In genomic region chr3:13826672-13827071, GRCh38 we compare ENCODE assay signal across 28 cellular contexts. TPM values are rescaled to one million over a fixed set of nuclear protein-coding genes. Genes with fewer than 3 reads are reported as not detected.
"Had no signal": no experiment of that assay in that cellular context is flagged by ENCODE, and none has a peak within 500 bp of the region (broad histone marks: within the 10 kb centered on the region; RNA-seq: fewer than 3 reads in every experiment).

No MANE protein-coding gene starts in this region.

- H3K4me3 ChIP-seq: breast epithelium, esophagus squamous epithelium, gastroesophageal sphincter, sigmoid colon, smooth muscle cell, stomach, suprapubic skin, tibial nerve had no signal

- H3K4me1 Mint-ChIP-seq: activated naive CD8-positive, alpha-beta T cell treated with anti-CD3 and anti-CD28 coated beads for 36 hours; central memory CD8-positive, alpha-beta T cell; stimulated activated memory B cell treated with anti-CD40 and anti-IgM and Interleukin-4, amounts not matched to agents 10 μg/mL and 1 μg/mL and 100 μg/mL, for 72 hours had no signal

- H3K4me1 ChIP-seq: breast epithelium, gastroesophageal sphincter, sigmoid colon, stomach, suprapubic skin, tibial nerve had no signal

- H3K27me3 ChIP-seq: breast epithelium, sigmoid colon, tibial nerve had no signal

- H3K27ac ChIP-seq: breast epithelium, esophagus squamous epithelium, gastroesophageal sphincter, sigmoid colon, stomach, suprapubic skin, tibial nerve, VCaP had no signal

- H3K4me2 ChIP-seq: smooth muscle cell had no signal

- ATAC-seq: activated CD4-positive, CD25-positive, alpha-beta regulatory T cell treated with anti-CD3 and anti-CD28 coated beads, Interleukin-2, amount 50 U/mL, for 24 hours; gastroesophageal sphincter; left ventricle myocardium superior; stimulated activated memory B cell treated with anti-CD40 and anti-IgM and Interleukin-4, amounts not matched to agents 10 μg/mL and 1 μg/mL and 100 μg/mL, for 72 hours had no signal

- H3K4me3 Mint-ChIP-seq: activated naive CD8-positive, alpha-beta T cell treated with anti-CD3 and anti-CD28 coated beads for 36 hours; central memory CD8-positive, alpha-beta T cell; nephron; stimulated activated memory B cell treated with anti-CD40 and anti-IgM and Interleukin-4, amounts not matched to agents 10 μg/mL and 1 μg/mL and 100 μg/mL, for 72 hours; T-helper 2 cell treated with Interferon-gamma antibody and Interleukin-4, amounts not matched to agents 5 μg/mL and 100 μg/mL, for 36 hours had no signal

- DNase-seq: activated naive CD8-positive, alpha-beta T cell treated with anti-CD3 and anti-CD28 coated beads for 36 hours; activated T-cell treated with anti-CD3 and anti-CD28 coated beads, Interleukin-2, amount 50 U/mL, for 1 hour; effector memory CD4-positive, alpha-beta T cell; esophagus squamous epithelium; head of caudate nucleus; hypothalamus; left ventricle myocardium superior; midbrain; occipital lobe; retina; stimulated activated CD4-positive, alpha-beta T cell treated with anti-CD3 and anti-CD28 coated beads, Interleukin-15, amount 100 ng/mL, for 24 hours; stomach had no signal

- H3K36me3 Mint-ChIP-seq: activated naive CD8-positive, alpha-beta T cell treated with anti-CD3 and anti-CD28 coated beads for 36 hours; stimulated activated memory B cell treated with anti-CD40 and anti-IgM and Interleukin-4, amounts not matched to agents 10 μg/mL and 1 μg/mL and 100 μg/mL, for 72 hours had no signal

- H3K9me3 Mint-ChIP-seq: activated naive CD8-positive, alpha-beta T cell treated with anti-CD3 and anti-CD28 coated beads for 36 hours; central memory CD8-positive, alpha-beta T cell; nephron; T-helper 2 cell treated with Interferon-gamma antibody and Interleukin-4, amounts not matched to agents 5 μg/mL and 100 μg/mL, for 36 hours had no signal

- FAIRE-seq: colon, urothelium cell line had no signal

- H3K27me3 Mint-ChIP-seq: activated naive CD8-positive, alpha-beta T cell treated with anti-CD3 and anti-CD28 coated beads for 36 hours had no signal

- H3K36me3 ChIP-seq: breast epithelium, esophagus squamous epithelium, gastroesophageal sphincter, sigmoid colon, stomach, suprapubic skin, tibial nerve had no signal

- H3K9me3 ChIP-seq: sigmoid colon, suprapubic skin had no signal

- H3K27ac Mint-ChIP-seq: activated naive CD8-positive, alpha-beta T cell treated with anti-CD3 and anti-CD28 coated beads for 36 hours; nephron; stimulated activated memory B cell treated with anti-CD40 and anti-IgM and Interleukin-4, amounts not matched to agents 10 μg/mL and 1 μg/mL and 100 μg/mL, for 72 hours; T-helper 2 cell treated with Interferon-gamma antibody and Interleukin-4, amounts not matched to agents 5 μg/mL and 100 μg/mL, for 36 hours had no signal

RNA-seq across cellular contexts. Expression of gene WNT7A, which starts 53.2 kb away (rescaled TPM):
- total RNA-seq: breast epithelium, dermis microvascular lymphatic vessel endothelial cell, left ventricle myocardium superior, posterior vena cava, sigmoid colon, stomach had no signal
